25 cellular contexts compared by ENCODE assay signal in genomic region chr13:54183166-54183565, GRCh38.
"Had no signal": no experiment of that assay in that cellular context is flagged by ENCODE, and none has a peak within 500 bp of the region (broad histone marks: within the 10 kb centered on the region; RNA-seq: fewer than 3 reads in every experiment).

No MANE protein-coding gene starts in this region.

- H3K27ac Mint-ChIP-seq: activated CD4-positive, alpha-beta memory T cell treated with anti-CD3 and anti-CD28 coated beads, Interleukin-2, amount 10 ng/mL, durations not matched to agents 7 days and 5 days; activated CD4-positive, alpha-beta T cell treated with anti-CD3 and anti-CD28 coated beads, Interleukin-2, amount 10 ng/mL, durations not matched to agents 7 days and 5 days; activated naive CD4-positive, alpha-beta T cell treated with anti-CD3 and anti-CD28 coated beads, Interleukin-2, amount 10 ng/mL, durations not matched to agents 7 days and 5 days; activated naive CD4-positive, alpha-beta T cell treated with anti-CD3 and anti-CD28 coated beads, Interleukin-2, amount 50 U/mL, for 72 hours; activated naive CD8-positive, alpha-beta T cell treated with anti-CD3 and anti-CD28 coated beads, Interleukin-2, amount 10 ng/mL, durations not matched to agents 7 days and 5 days; activated T-cell treated with anti-CD3 and anti-CD28 coated beads, Interleukin-2, amount 50 U/mL, for 24 hours; activated T-cell treated with anti-CD3 and anti-CD28 coated beads, Interleukin-2, amount 50 U/mL, for 72 hours; brain had no signal

- ATAC-seq: activated naive CD4-positive, alpha-beta T cell treated with anti-CD3 and anti-CD28 coated beads, Interleukin-2, amount 50 U/mL, for 72 hours; activated T-cell treated with anti-CD3 and anti-CD28 coated beads, Interleukin-2, amount 50 U/mL, for 72 hours; foreskin keratinocyte; gastrocnemius medialis; heart left ventricle had no signal

- H3K36me3 Mint-ChIP-seq: activated naive CD4-positive, alpha-beta T cell treated with anti-CD3 and anti-CD28 coated beads, Interleukin-2, amount 10 ng/mL, durations not matched to agents 7 days and 5 days; activated naive CD8-positive, alpha-beta T cell treated with anti-CD3 and anti-CD28 coated beads, Interleukin-2, amount 10 ng/mL, durations not matched to agents 7 days and 5 days; brain had no signal

- H3K9me3 Mint-ChIP-seq: activated CD4-positive, alpha-beta memory T cell treated with anti-CD3 and anti-CD28 coated beads, Interleukin-2, amount 10 ng/mL, durations not matched to agents 7 days and 5 days; brain had no signal

- H3K4me1 Mint-ChIP-seq: activated CD4-positive, alpha-beta memory T cell treated with anti-CD3 and anti-CD28 coated beads, Interleukin-2, amount 10 ng/mL, durations not matched to agents 7 days and 5 days; activated CD4-positive, alpha-beta T cell treated with anti-CD3 and anti-CD28 coated beads, Interleukin-2, amount 10 ng/mL, durations not matched to agents 7 days and 5 days; activated naive CD4-positive, alpha-beta T cell treated with anti-CD3 and anti-CD28 coated beads, Interleukin-2, amount 10 ng/mL, durations not matched to agents 7 days and 5 days; activated naive CD8-positive, alpha-beta T cell treated with anti-CD3 and anti-CD28 coated beads, Interleukin-2, amount 10 ng/mL, durations not matched to agents 7 days and 5 days had no signal

- H3K4me3 Mint-ChIP-seq: activated CD4-positive, alpha-beta memory T cell treated with anti-CD3 and anti-CD28 coated beads, Interleukin-2, amount 10 ng/mL, durations not matched to agents 7 days and 5 days; activated CD4-positive, alpha-beta T cell treated with anti-CD3 and anti-CD28 coated beads, Interleukin-2, amount 10 ng/mL, durations not matched to agents 7 days and 5 days; activated naive CD4-positive, alpha-beta T cell treated with anti-CD3 and anti-CD28 coated beads, Interleukin-2, amount 10 ng/mL, durations not matched to agents 7 days and 5 days; activated naive CD8-positive, alpha-beta T cell treated with anti-CD3 and anti-CD28 coated beads, Interleukin-2, amount 10 ng/mL, durations not matched to agents 7 days and 5 days; activated T-cell treated with anti-CD3 and anti-CD28 coated beads, Interleukin-2, amount 50 U/mL, for 24 hours; activated T-cell treated with anti-CD3 and anti-CD28 coated beads, Interleukin-2, amount 50 U/mL, for 72 hours; brain had no signal

- H3K27me3 Mint-ChIP-seq: activated CD4-positive, alpha-beta memory T cell treated with anti-CD3 and anti-CD28 coated beads, Interleukin-2, amount 10 ng/mL, durations not matched to agents 7 days and 5 days; activated CD4-positive, alpha-beta T cell treated with anti-CD3 and anti-CD28 coated beads, Interleukin-2, amount 10 ng/mL, durations not matched to agents 7 days and 5 days; activated naive CD4-positive, alpha-beta T cell treated with anti-CD3 and anti-CD28 coated beads, Interleukin-2, amount 10 ng/mL, durations not matched to agents 7 days and 5 days; activated naive CD8-positive, alpha-beta T cell treated with anti-CD3 and anti-CD28 coated beads, Interleukin-2, amount 10 ng/mL, durations not matched to agents 7 days and 5 days; activated T-cell treated with anti-CD3 and anti-CD28 coated beads, Interleukin-2, amount 50 U/mL, for 24 hours; brain had no signal

- DNase-seq: activated CD4-positive, alpha-beta memory T cell treated with anti-CD3 and anti-CD28 coated beads, Interleukin-2, amount 10 ng/mL, durations not matched to agents 7 days and 5 days; activated CD4-positive, alpha-beta T cell treated with anti-CD3 and anti-CD28 coated beads for 1 hour; activated CD4-positive, alpha-beta T cell treated with anti-CD3 and anti-CD28 coated beads for 4 hours; activated CD4-positive, alpha-beta T cell treated with anti-CD3 and anti-CD28 coated beads, Interleukin-2, amount 10 ng/mL, durations not matched to agents 7 days and 5 days; activated CD4-positive, alpha-beta T cell treated with anti-CD3 and anti-CD28 coated beads, Interleukin-2, amount 50 U/mL, for 4 hours; activated CD8-positive, alpha-beta memory T cell treated with anti-CD3 and anti-CD28 coated beads, Interleukin-2, amount 50 U/mL, for 48 hours; activated gamma-delta T cell; activated naive CD4-positive, alpha-beta T cell; activated naive CD4-positive, alpha-beta T cell treated with anti-CD3 and anti-CD28 coated beads, Interleukin-2, amount 10 ng/mL, durations not matched to agents 7 days and 5 days; activated naive CD8-positive, alpha-beta T cell treated with anti-CD3 and anti-CD28 coated beads, Interleukin-2, amount 10 ng/mL, durations not matched to agents 7 days and 5 days; activated T-cell treated with anti-CD3 and anti-CD28 coated beads for 4 hours; activated T-cell treated with anti-CD3 and anti-CD28 coated beads, Interleukin-2, amount 50 U/mL, for 24 hours; activated T-cell treated with anti-CD3 and anti-CD28 coated beads, Interleukin-2, amount 50 U/mL, for 72 hours; cortex of kidney; dermis blood vessel endothelial cell; effector CD4-positive, alpha-beta T cell; erythroblast; foreskin keratinocyte; gastrocnemius medialis; glutamatergic neuron; heart left ventricle; hypothalamus; T-helper 2 cell had no signal
